ENCODE assay signal across 26 cellular contexts in genomic region chr2:134457765-134458202, GRCh38.
DNase-seq lines count a peak whose midpoint lies in the region; ATAC-seq, FAIRE-seq and TF ChIP-seq lines count a peak whose summit lies in the region.
"Had no signal": no experiment of that assay in that cellular context is flagged by ENCODE, and none has a peak within 500 bp of the region (broad histone marks: within the 10 kb centered on the region; RNA-seq: fewer than 3 reads in every experiment).

No MANE protein-coding gene starts in this region.

- H3K9me3 Mint-ChIP-seq in activated T-cell treated with anti-CD3 and anti-CD28 coated beads, Interleukin-2, amount 50 U/mL, for 24 hours = no peaks in the 10 kb centered on the region
- no peaks in the 10 kb centered on the region for H3K9me3 Mint-ChIP-seq in naive thymus-derived CD4-positive, alpha-beta T cell
- H3K9me3 Mint-ChIP-seq: CD8-positive, alpha-beta memory T cell; H9; natural killer cell treated with Interleukin-12 subunit alpha and Interleukin-12 subunit beta and Interleukin-15 and Interleukin-18, amount 100 ng/mL, for 72 hours had no signal

- no peak overlapping the region for H3K4me3 ChIP-seq in bronchial epithelial cell (ENCODE audit: low read depth, low read length)
- no peak overlapping the region for H3K4me3 ChIP-seq in naive thymus-derived CD4-positive, alpha-beta T cell (ENCODE audit: low read length)
- H3K4me3 ChIP-seq: mucosa of descending colon had no signal

- H3K4me3 Mint-ChIP-seq in activated T-cell treated with anti-CD3 and anti-CD28 coated beads, Interleukin-2, amount 50 U/mL, for 24 hours = no peak overlapping the region
- no peak overlapping the region for H3K4me3 Mint-ChIP-seq in naive thymus-derived CD4-positive, alpha-beta T cell
- H3K4me3 Mint-ChIP-seq: CD8-positive, alpha-beta memory T cell; H9; natural killer cell treated with Interleukin-12 subunit alpha and Interleukin-12 subunit beta and Interleukin-15 and Interleukin-18, amount 100 ng/mL, for 72 hours had no signal

- peaks cover 21% of the 10 kb centered on the region for H3K36me3 Mint-ChIP-seq in activated T-cell treated with anti-CD3 and anti-CD28 coated beads, Interleukin-2, amount 50 U/mL, for 24 hours (ENCODE audit: low read depth)
- peaks cover 0 to 8% (median 0%) of the 10 kb centered on the region in 5 donors for H3K36me3 Mint-ChIP-seq in naive thymus-derived CD4-positive, alpha-beta T cell
- H3K36me3 Mint-ChIP-seq: natural killer cell treated with Interleukin-12 subunit alpha and Interleukin-12 subunit beta and Interleukin-15 and Interleukin-18, amount 100 ng/mL, for 72 hours had no signal

- POLR2A ChIA-PET in naive thymus-derived CD4-positive, alpha-beta T cell (lab: Charles Lee) = no interaction called here

- H3K27me3 ChIP-seq in bronchial epithelial cell (ENCODE audit: control insufficient read depth, insufficient read depth, low read length) = no peaks in the 10 kb centered on the region
- H3K27me3 ChIP-seq in naive thymus-derived CD4-positive, alpha-beta T cell (ENCODE audit: control insufficient read depth in 2 of 2, insufficient read depth in 2 of 2, low read length in 2 of 2) = no peaks in the 10 kb centered on the region

- no peaks in the 10 kb centered on the region for H3K36me3 ChIP-seq in bronchial epithelial cell (ENCODE audit: control insufficient read depth, insufficient read depth, low read length)
- peaks cover 0 to 11% (median 0%) of the 10 kb centered on the region in 3 experiments for H3K36me3 ChIP-seq in naive thymus-derived CD4-positive, alpha-beta T cell (ENCODE audit: control insufficient read depth in 2 of 3, insufficient read depth in 3 of 3, low read length in 3 of 3)

- no peaks in the 10 kb centered on the region for H3K9me3 ChIP-seq in naive thymus-derived CD4-positive, alpha-beta T cell (ENCODE audit: control insufficient read depth in 2 of 3, low read length in 3 of 3)
- H3K9me3 ChIP-seq: mucosa of descending colon had no signal

- H3K27ac ChIP-seq in naive thymus-derived CD4-positive, alpha-beta T cell (ENCODE audit: low read depth, low read length) = no peak overlapping the region

- no peaks in the 10 kb centered on the region for H3K27me3 Mint-ChIP-seq in activated T-cell treated with anti-CD3 and anti-CD28 coated beads, Interleukin-2, amount 50 U/mL, for 24 hours
- H3K27me3 Mint-ChIP-seq in naive thymus-derived CD4-positive, alpha-beta T cell = no peaks in the 10 kb centered on the region
- H3K27me3 Mint-ChIP-seq: CD8-positive, alpha-beta memory T cell; natural killer cell treated with Interleukin-12 subunit alpha and Interleukin-12 subunit beta and Interleukin-15 and Interleukin-18, amount 100 ng/mL, for 72 hours had no signal

- peak; percentile 7 for DNase-seq in activated T-cell treated with anti-CD3 and anti-CD28 coated beads, Interleukin-2, amount 50 U/mL, for 1 hour
- no peak for DNase-seq in activated T-cell treated with anti-CD3 and anti-CD28 coated beads, Interleukin-2, amount 50 U/mL, for 24 hours
- peak; percentile 8 for DNase-seq in bronchial epithelial cell (ENCODE audit: low read depth)
- peak; percentile 59 for DNase-seq in mesenteric fat pad (ENCODE audit: low spot score)
- no peak for DNase-seq in naive thymus-derived CD4-positive, alpha-beta T cell
- no peak for DNase-seq in foreskin melanocyte
- DNase-seq: activated CD4-positive, alpha-beta T cell treated with anti-CD3 and anti-CD28 coated beads for 48 hours; activated gamma-delta T cell treated with Interleukin-2 at 50 U/mL for 16 hours; activated T-cell treated with anti-CD3 and anti-CD28 coated beads, Interleukin-2, amount 50 U/mL, for 48 hours; CD8-positive, alpha-beta memory T cell; central memory CD4-positive, alpha-beta T cell; H9; mucosa of descending colon; MV-4-11; NCI-H1436; NCI-H2107; NCI-H446; NCI-H82; SIG-M5; stimulated activated CD4-positive, alpha-beta T cell treated with anti-CD3 and anti-CD28 coated beads, Interleukin-4, amount 100 ng/mL, for 4 hours; SW 1271; T-helper 9 cell had no signal

- no peak for ATAC-seq in GM19397 (IDR thresholded peaks at IDR 0.05; ENCODE audit: unreplicated experiment)
- no peak for ATAC-seq in naive thymus-derived CD4-positive, alpha-beta T cell
- ATAC-seq: natural killer cell treated with Interleukin-12 subunit alpha and Interleukin-12 subunit beta and Interleukin-15 and Interleukin-18, amount 100 ng/mL, for 72 hours had no signal

- no peaks in the 10 kb centered on the region for H3K4me1 ChIP-seq in naive thymus-derived CD4-positive, alpha-beta T cell (ENCODE audit: control insufficient read depth in 2 of 2, insufficient read depth in 2 of 2, low read length in 2 of 2)

- no peak overlapping the region for H3K27ac Mint-ChIP-seq in activated T-cell treated with anti-CD3 and anti-CD28 coated beads, Interleukin-2, amount 50 U/mL, for 24 hours
- H3K27ac Mint-ChIP-seq in naive thymus-derived CD4-positive, alpha-beta T cell = no peak overlapping the region
- H3K27ac Mint-ChIP-seq: natural killer cell treated with Interleukin-12 subunit alpha and Interleukin-12 subunit beta and Interleukin-15 and Interleukin-18, amount 100 ng/mL, for 72 hours had no signal

- intact Hi-C loops in naive thymus-derived CD4-positive, alpha-beta T cell (cut with micrococcal nuclease) = loop anchor here in 1 of 2 donors (10.0 kb wide), 1 partner anchor 237 kb away; no protein-coding TSS in a partner anchor

- CTCF ChIA-PET in naive thymus-derived CD4-positive, alpha-beta T cell (lab: Charles Lee) = no interaction called here

- TF ChIP-seq CTCF in bronchial epithelial cell (IDR thresholded peaks at IDR 0.05; ENCODE audit: insufficient read depth, low read length, severe bottlenecking) = no peak

- H3K4me1 Mint-ChIP-seq in activated T-cell treated with anti-CD3 and anti-CD28 coated beads, Interleukin-2, amount 50 U/mL, for 24 hours (ENCODE audit: low read depth) = no peaks in the 10 kb centered on the region
- no peaks in the 10 kb centered on the region for H3K4me1 Mint-ChIP-seq in naive thymus-derived CD4-positive, alpha-beta T cell
- H3K4me1 Mint-ChIP-seq: CD8-positive, alpha-beta memory T cell had no signal

- no peak for FAIRE-seq in bronchial epithelial cell (lab: Jason Lieb, UNC)
- FAIRE-seq: astrocyte, keratinocyte had no signal

Comparison
In these comparisons a context has a peak if more than half of its experiments do, and no peak if none do; other contexts are left out.
1. DNase-seq: peak in activated T-cell treated with anti-CD3 and anti-CD28 coated beads, Interleukin-2, amount 50 U/mL, for 1 hour (single experiment), bronchial epithelial cell (single experiment) and mesenteric fat pad (single experiment); none in activated T-cell treated with anti-CD3 and anti-CD28 coated beads, Interleukin-2, amount 50 U/mL, for 24 hours (single experiment), naive thymus-derived CD4-positive, alpha-beta T cell (0 of 9) and foreskin melanocyte (single experiment).